24 cellular contexts compared by ENCODE assay signal in genomic region chr17:74224959-74225725, GRCh38. TPM values are rescaled to one million over a fixed set of nuclear protein-coding genes. Genes with fewer than 3 reads are reported as not detected.
"Had no signal": no experiment of that assay in that cellular context is flagged by ENCODE, and none has a peak within 500 bp of the region (broad histone marks: within the 10 kb centered on the region; RNA-seq: fewer than 3 reads in every experiment).

No MANE protein-coding gene starts in this region.

- H3K27ac ChIP-seq: brain microvascular endothelial cell, Peyer's patch, WERI-Rb-1 had no signal

- H3K27me3 ChIP-seq: brain microvascular endothelial cell, MG63, Peyer's patch had no signal

- H3K9me3 Mint-ChIP-seq: activated naive CD4-positive, alpha-beta T cell treated with anti-CD3 and anti-CD28 coated beads, Interleukin-2, amount 10 ng/mL, durations not matched to agents 7 days and 5 days; activated naive CD8-positive, alpha-beta T cell treated with anti-CD3 and anti-CD28 coated beads for 36 hours; activated T-cell treated with anti-CD3 and anti-CD28 coated beads, Interleukin-2, amount 50 U/mL, for 72 hours; activated T-helper 2 cell treated with anti-CD3 and anti-CD28 coated beads, Interferon-gamma antibody, Interleukin-2, Interleukin-4, amounts not matched to agents 10 μg/mL and 5 μg/mL and 100 μg/mL, durations not matched to agents 14 hours and 24 hours and 36 hours; T-cell had no signal

- H3K27me3 Mint-ChIP-seq: activated naive CD4-positive, alpha-beta T cell treated with anti-CD3 and anti-CD28 coated beads, Interleukin-2, amount 10 ng/mL, durations not matched to agents 7 days and 5 days; activated naive CD8-positive, alpha-beta T cell treated with anti-CD3 and anti-CD28 coated beads for 36 hours; T-cell had no signal

- H3K4me3 Mint-ChIP-seq: activated naive CD4-positive, alpha-beta T cell treated with anti-CD3 and anti-CD28 coated beads, Interleukin-2, amount 10 ng/mL, durations not matched to agents 7 days and 5 days; activated naive CD8-positive, alpha-beta T cell treated with anti-CD3 and anti-CD28 coated beads for 36 hours; activated T-cell treated with anti-CD3 and anti-CD28 coated beads, Interleukin-2, amount 50 U/mL, for 72 hours; T-cell had no signal

- H3K4me1 Mint-ChIP-seq: activated naive CD8-positive, alpha-beta T cell treated with anti-CD3 and anti-CD28 coated beads for 36 hours; T-cell had no signal

- H3K4me3 ChIP-seq: MG63, Peyer's patch had no signal

- DNase-seq: activated CD4-positive, alpha-beta T cell treated with anti-CD3 and anti-CD28 coated beads for 48 hours; activated CD4-positive, alpha-beta T cell treated with anti-CD3 and anti-CD28 coated beads, Interleukin-2, amount 50 U/mL, for 4 hours; activated CD8-positive, alpha-beta memory T cell treated with anti-CD3 and anti-CD28 coated beads for 24 hours; activated gamma-delta T cell treated with Interleukin-2 at 50 U/mL for 16 hours; activated naive CD4-positive, alpha-beta T cell treated with anti-CD3 and anti-CD28 coated beads, Interleukin-2, amount 10 ng/mL, durations not matched to agents 7 days and 5 days; activated naive CD8-positive, alpha-beta T cell treated with anti-CD3 and anti-CD28 coated beads for 36 hours; activated T-cell treated with anti-CD3 and anti-CD28 coated beads, Interleukin-2, amount 50 U/mL, for 72 hours; brain microvascular endothelial cell; cerebellar nuclear complex; MG63; MV-4-11; NCI-H1092 treated with DMSO at 0.1 percent for 48 hours; NCI-H1417 treated with DMSO at 0.1 percent for 48 hours; NCI-H1694; NCI-H2029 treated with DMSO at 0.1 percent for 48 hours; NCI-H510A treated with DMSO at 0.1 percent for 48 hours; Peyer's patch; SIG-M5; T-cell; WERI-Rb-1 had no signal

- ATAC-seq: activated CD4-positive, CD25-positive, alpha-beta regulatory T cell treated with anti-CD3 and anti-CD28 coated beads, Interleukin-2, amount 50 U/mL, for 24 hours; activated T-cell treated with anti-CD3 and anti-CD28 coated beads, Interleukin-2, amount 50 U/mL, for 72 hours; T-cell had no signal

- H3K4me1 ChIP-seq: Peyer's patch had no signal

- H3K36me3 ChIP-seq: brain microvascular endothelial cell, MG63, Peyer's patch had no signal

- H3K9me3 ChIP-seq: MG63, Peyer's patch had no signal

RNA-seq across cellular contexts. Expression of gene DNAI2, which starts 48.9 kb away (rescaled TPM):
- total RNA-seq: activated naive CD8-positive, alpha-beta T cell treated with anti-CD3 and anti-CD28 coated beads for 36 hours; cardiac septum; Peyer's patch had no signal
- polyA plus RNA-seq: adipose tissue had no signal
